ENCODE assay signal across 16 cellular contexts in genomic region chr9:125548141-125548540, GRCh38.
"Had no signal": no experiment of that assay in that cellular context is flagged by ENCODE, and none has a peak within 500 bp of the region (broad histone marks: within the 10 kb centered on the region; RNA-seq: fewer than 3 reads in every experiment).

No MANE protein-coding gene starts in this region.

- H3K27ac Mint-ChIP-seq: activated naive CD8-positive, alpha-beta T cell; activated T-cell treated with anti-CD3 and anti-CD28 coated beads, Interleukin-2, amount 50 U/mL, for 24 hours; endodermal cell; immature natural killer cell; memory B cell; nephron progenitor cell; stimulated activated naive CD8-positive, alpha-beta T cell treated with anti-CD3 and anti-CD28 coated beads, Interleukin-15, Interleukin-2, amounts not matched to agents 100 ng/mL and 50 ng/mL, for 24 hours had no signal

- FAIRE-seq: urothelium cell line had no signal

- H3K4me3 Mint-ChIP-seq: activated naive CD8-positive, alpha-beta T cell; activated T-cell treated with anti-CD3 and anti-CD28 coated beads, Interleukin-2, amount 50 U/mL, for 24 hours; endodermal cell; immature natural killer cell; memory B cell; nephron progenitor cell; stimulated activated naive CD8-positive, alpha-beta T cell treated with anti-CD3 and anti-CD28 coated beads, Interleukin-15, Interleukin-2, amounts not matched to agents 100 ng/mL and 50 ng/mL, for 24 hours had no signal

- H3K27me3 Mint-ChIP-seq: activated naive CD8-positive, alpha-beta T cell; activated T-cell treated with anti-CD3 and anti-CD28 coated beads, Interleukin-2, amount 50 U/mL, for 24 hours; memory B cell; stimulated activated naive CD8-positive, alpha-beta T cell treated with anti-CD3 and anti-CD28 coated beads, Interleukin-15, Interleukin-2, amounts not matched to agents 100 ng/mL and 50 ng/mL, for 24 hours had no signal

- H3K27me3 ChIP-seq: brain microvascular endothelial cell had no signal

- H3K36me3 ChIP-seq: brain microvascular endothelial cell, thoracic aorta had no signal

- H3K4me1 Mint-ChIP-seq: immature natural killer cell had no signal

- H3K9me3 ChIP-seq: thoracic aorta had no signal

- ATAC-seq: left cardiac atrium had no signal

- H3K27ac ChIP-seq: brain microvascular endothelial cell had no signal

- H3K36me3 Mint-ChIP-seq: activated naive CD8-positive, alpha-beta T cell had no signal

- H3K9me3 Mint-ChIP-seq: activated T-cell treated with anti-CD3 and anti-CD28 coated beads, Interleukin-2, amount 50 U/mL, for 24 hours; endodermal cell; immature natural killer cell; memory B cell; nephron progenitor cell; stimulated activated naive CD8-positive, alpha-beta T cell treated with anti-CD3 and anti-CD28 coated beads, Interleukin-15, Interleukin-2, amounts not matched to agents 100 ng/mL and 50 ng/mL, for 24 hours had no signal

- DNase-seq: activated CD4-positive, alpha-beta T cell treated with anti-CD3 and anti-CD28 coated beads, Interleukin-2, amount 50 U/mL, for 4 hours; activated CD4-positive, CD25-positive, alpha-beta regulatory T cell treated with anti-CD3 and anti-CD28 coated beads, Interleukin-2, amount 50 U/mL, for 72 hours; activated effector memory CD4-positive, alpha-beta T cell treated with anti-CD3 and anti-CD28 coated beads, Interleukin-2, amount 50 U/mL, for 16 hours; activated T-cell treated with anti-CD3 and anti-CD28 coated beads, Interleukin-2, amount 50 U/mL, for 24 hours; brain microvascular endothelial cell; endodermal cell; erythroblast; immature natural killer cell; left cardiac atrium; nephron progenitor cell; stimulated activated CD4-positive, alpha-beta T cell treated with anti-CD3 and anti-CD28 coated beads, Interleukin-4, amount 100 ng/mL, for 1 hour had no signal

- H3K4me3 ChIP-seq: thoracic aorta had no signal
